Comparison of ENCODE assay signal across 22 cellular contexts in genomic region chr18:78101091-78101490, GRCh38.
"Had no signal": no experiment of that assay in that cellular context is flagged by ENCODE, and none has a peak within 500 bp of the region (broad histone marks: within the 10 kb centered on the region; RNA-seq: fewer than 3 reads in every experiment).

No MANE protein-coding gene starts in this region.

- ATAC-seq: effector memory CD8-positive, alpha-beta T cell; esophagus mucosa; foreskin keratinocyte; gastrocnemius medialis; gastroesophageal sphincter; heart left ventricle; heart right ventricle had no signal

- H3K9me3 ChIP-seq: colonic mucosa, esophagus squamous epithelium, gastrocnemius medialis, gastroesophageal sphincter, heart left ventricle had no signal

- H3K36me3 ChIP-seq: colonic mucosa, esophagus squamous epithelium, gastrocnemius medialis, gastroesophageal sphincter, heart left ventricle, heart right ventricle had no signal

- H3K27me3 ChIP-seq: colonic mucosa, esophagus squamous epithelium, foreskin keratinocyte, gastrocnemius medialis, gastroesophageal sphincter, heart left ventricle, heart right ventricle had no signal

- DNase-seq: colonic mucosa; cortex of kidney; dermis blood vessel endothelial cell; dorsolateral prefrontal cortex; effector CD4-positive, alpha-beta T cell; effector CD8-positive, alpha-beta T cell; effector memory CD4-positive, alpha-beta T cell; effector memory CD8-positive, alpha-beta T cell; endodermal cell; erythroblast; esophagus squamous epithelium; foreskin fibroblast; foreskin keratinocyte; foreskin melanocyte; gastrocnemius medialis; glutamatergic neuron; heart left ventricle; heart right ventricle had no signal

- H3K4me3 ChIP-seq: colonic mucosa, coronary artery, dorsolateral prefrontal cortex, esophagus squamous epithelium, gastrocnemius medialis, gastroesophageal sphincter, heart left ventricle, heart right ventricle had no signal

- H3K4me1 ChIP-seq: colonic mucosa, foreskin keratinocyte, gastrocnemius medialis, gastroesophageal sphincter, heart left ventricle, heart right ventricle had no signal

- H3K27ac ChIP-seq: colonic mucosa, coronary artery, dorsolateral prefrontal cortex, epithelial cell of prostate, foreskin keratinocyte, gastroesophageal sphincter, heart left ventricle, heart right ventricle had no signal
